16 cellular contexts compared by ENCODE assay signal in the genomic region with DNA sequence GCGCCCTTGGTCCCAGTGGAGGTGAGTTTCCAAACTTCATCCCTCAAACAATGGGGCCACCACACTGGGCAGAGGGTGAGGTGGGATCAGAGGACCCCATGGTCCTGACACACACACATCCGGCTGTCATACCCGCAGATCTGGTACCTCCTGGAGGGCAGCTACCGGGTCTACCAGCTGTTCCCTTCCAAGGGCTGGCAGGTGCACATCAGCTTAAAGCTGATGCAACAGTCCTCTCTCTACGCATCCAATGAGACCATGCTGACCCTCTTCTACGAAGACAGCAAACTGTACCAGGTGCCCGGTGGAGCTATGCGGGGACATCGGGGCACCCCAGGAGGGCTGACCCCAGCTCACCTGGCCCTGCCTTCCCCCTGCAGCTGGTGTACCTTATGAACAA. TPM values are rescaled to one million over a fixed set of nuclear protein-coding genes. Genes with fewer than 3 reads are reported as not detected.
DNase-seq lines count a peak whose midpoint lies in the region; ATAC-seq and TF ChIP-seq lines count a peak whose summit lies in the region.
"Had no signal": no experiment of that assay in that cellular context is flagged by ENCODE, and none has a peak within 500 bp of the region (broad histone marks: within the 10 kb centered on the region; RNA-seq: fewer than 3 reads in every experiment).

No MANE protein-coding gene starts in this region.

- no peak overlapping the region for H3K9ac ChIP-seq in mammary epithelial cell (ENCODE audit: insufficient read depth, low read length)

- BruUV-seq in MCF 10A (replicated peaks; lab: Mats Ljungman, UMichigan): no TSS peak
- no TSS peak for BruUV-seq in mammary epithelial cell (replicated peaks; lab: Mats Ljungman, UMichigan)

- H3K27ac Mint-ChIP-seq in MCF 10A (ENCODE audit: low read depth, unreplicated experiment): no peak overlapping the region
- peak overlapping the region; percentile 80 for H3K27ac Mint-ChIP-seq in glutamatergic neuron (ENCODE audit: unreplicated experiment)

- H3K9me3 Mint-ChIP-seq in MCF 10A (ENCODE audit: unreplicated experiment) (no peaks in the 10 kb centered on the region), glutamatergic neuron (ENCODE audit: unreplicated experiment) (peaks cover 9% of the 10 kb centered on the region)

- H3K4me1 Mint-ChIP-seq in MCF 10A (ENCODE audit: insufficient read depth, unreplicated experiment) (no peaks in the 10 kb centered on the region), glutamatergic neuron (ENCODE audit: low read depth, unreplicated experiment) (peaks cover 5% of the 10 kb centered on the region)

- no peaks in the 10 kb centered on the region for H3K9me3 ChIP-seq in mammary epithelial cell (replicated peaks; ENCODE audit: insufficient read depth, low read length)

- H4K20me1 ChIP-seq in mammary epithelial cell (ENCODE audit: insufficient read depth, low read length): no peaks in the 10 kb centered on the region

- no peak for TF ChIP-seq CTCF in MCF 10A (IDR thresholded peaks at IDR 0.05; ENCODE audit: unreplicated experiment)
- TF ChIP-seq CTCF in mammary epithelial cell (conservative IDR thresholded peaks at IDR 0.05 in 1 of 2, IDR thresholded peaks at IDR 0.05 in 1 of 2; ENCODE audit: extremely low read depth in 1 of 2, insufficient read depth in 1 of 2, low read depth in 1 of 2, low read length in 2 of 2): no peak
- no peak for TF ChIP-seq CTCF in glutamatergic neuron (IDR thresholded peaks at IDR 0.05; ENCODE audit: partially characterized antibody, unreplicated experiment)
- no peak for TF ChIP-seq CTCF in RWPE1 (conservative IDR thresholded peaks at IDR 0.05; ENCODE audit: low read depth)

- ATAC-seq in Right ventricle myocardium inferior (no peak), HG03097 (IDR thresholded peaks at IDR 0.05; ENCODE audit: low FRiP score, unreplicated experiment) (no peak)
- ATAC-seq: left cardiac atrium had no signal

- H3K4me3 ChIP-seq in mammary epithelial cell (replicated peaks in 1 of 3; ENCODE audit: insufficient read depth in 1 of 3, low read depth in 2 of 3, low read length in 3 of 3): no peak overlapping the region

- no peak overlapping the region for H3K4me2 ChIP-seq in mammary epithelial cell (ENCODE audit: insufficient read depth, low read depth, low read length)

- CTCF ChIA-PET in MCF 10A (lab: Yijun Ruan, JAX) (interaction anchor here (0.7 to 1.2 kb wide), 3 partner anchors 61 to 570 kb away, joined by 3 to 4 read pairs (median 3); a partner anchor contains a TSS), mammary epithelial cell (lab: Charles Lee; ENCODE audit: low non-redundant PET) (no interaction called here), RWPE1 (lab: Yijun Ruan, JAX) (no interaction called here)

- no peak overlapping the region for H2AFZ ChIP-seq in mammary epithelial cell (ENCODE audit: low read depth, low read length)

- no peak for DNase-seq in MCF 10A (ENCODE audit: unreplicated experiment)
- no peak for DNase-seq in mammary epithelial cell
- DNase-seq in NCI-H510A treated with DMSO at 0.1 percent for 48 hours (lab: John Stamatoyannopoulos, UW): peak; percentile 7
- DNase-seq in glutamatergic neuron: no peak
- DNase-seq in Right ventricle myocardium inferior (ENCODE audit: missing footprints): no peak
- DNase-seq in RWPE1 (ENCODE audit: low spot score): no peak
- no peak for DNase-seq in KBM-7
- DNase-seq: activated CD4-positive, alpha-beta T cell treated with anti-CD3 and anti-CD28 coated beads, Interleukin-2, amount 50 U/mL, for 4 hours; activated effector memory CD4-positive, alpha-beta T cell treated with Interleukin-2 at 50 U/mL for 16 hours; brain microvascular endothelial cell; hippocampal formation; Karpas-422; left cardiac atrium; NCI-H1436 treated with DMSO at 0.1 percent for 48 hours; substantia nigra had no signal

- no peaks in the 10 kb centered on the region for H3K79me2 ChIP-seq in mammary epithelial cell (ENCODE audit: insufficient read depth, low read length)

- H3K36me3 Mint-ChIP-seq in MCF 10A (ENCODE audit: insufficient read depth, unreplicated experiment) (no peaks in the 10 kb centered on the region), glutamatergic neuron (ENCODE audit: unreplicated experiment) (peaks cover 4% of the 10 kb centered on the region)

- no peak overlapping the region for H3K27ac ChIP-seq in mammary epithelial cell (ENCODE audit: insufficient read depth, low read depth, low read length)
- H3K27ac ChIP-seq in RWPE1: no peak overlapping the region
- H3K27ac ChIP-seq: brain microvascular endothelial cell had no signal

- dilution Hi-C loops in mammary epithelial cell (cut with HindIII; ENCODE audit: low sequenced_read_pairs): no loop called here

- H3K4me3 Mint-ChIP-seq in MCF 10A (ENCODE audit: unreplicated experiment) (peak overlapping the region; percentile 80), glutamatergic neuron (ENCODE audit: unreplicated experiment) (peak overlapping the region; percentile 90)

- H3K36me3 ChIP-seq in mammary epithelial cell (ENCODE audit: insufficient read depth, low read length): no peaks in the 10 kb centered on the region
- H3K36me3 ChIP-seq: brain microvascular endothelial cell had no signal

- intact Hi-C loops in MCF 10A (cut with micrococcal nuclease): no loop called here
- intact Hi-C loops in mammary epithelial cell (cut with micrococcal nuclease): no loop called here
- intact Hi-C loops in Right ventricle myocardium inferior (cut with DNase I): no loop called here

- in situ Hi-C loops in mammary epithelial cell (cut with MboI; ENCODE audit: low sequenced_read_pairs in 2 of 2) (no loop called here), KBM-7 (cut with MboI; ENCODE audit: low pct_unique_long_range_greater_than_20kb, low sequenced_read_pairs) (no loop called here)

- WGBS in mammary epithelial cell (ENCODE audit: low coverage, missing lambda C conversion rate): 39% methylated on average over 9 of the region's 9 CpGs

- H3K27me3 ChIP-seq in mammary epithelial cell (ENCODE audit: insufficient read depth, low read length): peaks cover 12% of the 10 kb centered on the region

- H3K27me3 Mint-ChIP-seq in MCF 10A (ENCODE audit: insufficient read depth, unreplicated experiment) (peaks cover 39% of the 10 kb centered on the region), glutamatergic neuron (ENCODE audit: unreplicated experiment) (peaks cover 13% of the 10 kb centered on the region)

- peaks cover 8% of the 10 kb centered on the region for H3K4me1 ChIP-seq in mammary epithelial cell (ENCODE audit: insufficient read depth, low read length)

- POLR2A ChIA-PET in MCF 10A (lab: Yijun Ruan, JAX): interaction anchor here (1.5 to 2.2 kb wide), 2 partner anchors 9 to 14 kb away, joined by 6 to 10 read pairs; a partner anchor contains a TSS
- POLR2A ChIA-PET in RWPE1 (lab: Yijun Ruan, JAX; ENCODE audit: low non-redundant PET): no interaction called here

RNA-seq across cellular contexts. Expression of a gene that starts 14.0 kb away (rescaled TPM):
- total RNA-seq in MCF 10A (2022): 289 and 311 TPM in 2 replicates
- total RNA-seq in mammary epithelial cell: 100 to 1,000 TPM; 247 to 401 TPM
- 458 TPM for polyA plus RNA-seq in mammary epithelial cell
- polyA minus RNA-seq in mammary epithelial cell: 202 TPM
- 156 TPM for total RNA-seq in glutamatergic neuron (ENCODE audit: unreplicated experiment)
- 280 TPM for total RNA-seq in Right ventricle myocardium inferior

RNA-seq across cellular contexts. Expression of a gene that starts 24.7 kb away (rescaled TPM):
- total RNA-seq in MCF 10A (2022): 1.4 and 4.5 TPM in 2 replicates
- total RNA-seq in mammary epithelial cell: 1 to 10 TPM in 1 of 2 donors, under 1 TPM in 1; 0.83 to 2.8 TPM
- polyA plus RNA-seq in mammary epithelial cell: 0.96 TPM
- polyA minus RNA-seq in mammary epithelial cell: not detected
- 39.0 TPM for total RNA-seq in glutamatergic neuron (ENCODE audit: unreplicated experiment)
- 0.84 TPM for total RNA-seq in Right ventricle myocardium inferior

RNA-seq across cellular contexts. Expression of a gene that starts 27.5 kb away (rescaled TPM):
- 0.27 and 1.4 TPM in 2 replicates for total RNA-seq in MCF 10A (2022)
- under 1 TPM; 0.17 to 0.68 TPM for total RNA-seq in mammary epithelial cell
- not detected for polyA plus RNA-seq in mammary epithelial cell
- polyA minus RNA-seq in mammary epithelial cell: not detected
- total RNA-seq in glutamatergic neuron (ENCODE audit: unreplicated experiment): 2.0 TPM
- total RNA-seq in Right ventricle myocardium inferior: not detected

RNA-seq across cellular contexts. Expression of a gene that starts 28.1 kb away (rescaled TPM):
- 5.6 and 9.0 TPM in 2 replicates for total RNA-seq in MCF 10A (2022)
- total RNA-seq in mammary epithelial cell: 1 to 10 TPM in 1 of 2 donors, under 1 TPM in 1; 0.83 to 6.1 TPM
- 0.43 TPM for polyA plus RNA-seq in mammary epithelial cell
- polyA minus RNA-seq in mammary epithelial cell: 0.36 TPM
- 8.7 TPM for total RNA-seq in glutamatergic neuron (ENCODE audit: unreplicated experiment)
- 0.16 TPM for total RNA-seq in Right ventricle myocardium inferior

RNA-seq across cellular contexts. Expression of a gene that starts 40.7 kb away (rescaled TPM):
- total RNA-seq in MCF 10A (2022) (5.3 and 6.2 TPM in 2 replicates), mammary epithelial cell (10 to 100 TPM; 14.2 to 46.6 TPM), glutamatergic neuron (ENCODE audit: unreplicated experiment) (2.7 TPM), Right ventricle myocardium inferior (7.2 TPM)
- polyA plus RNA-seq in mammary epithelial cell: 17.8 TPM
- 3.0 TPM for polyA minus RNA-seq in mammary epithelial cell
